Comparison of ENCODE assay signal across 8 cellular contexts in the genomic region with DNA sequence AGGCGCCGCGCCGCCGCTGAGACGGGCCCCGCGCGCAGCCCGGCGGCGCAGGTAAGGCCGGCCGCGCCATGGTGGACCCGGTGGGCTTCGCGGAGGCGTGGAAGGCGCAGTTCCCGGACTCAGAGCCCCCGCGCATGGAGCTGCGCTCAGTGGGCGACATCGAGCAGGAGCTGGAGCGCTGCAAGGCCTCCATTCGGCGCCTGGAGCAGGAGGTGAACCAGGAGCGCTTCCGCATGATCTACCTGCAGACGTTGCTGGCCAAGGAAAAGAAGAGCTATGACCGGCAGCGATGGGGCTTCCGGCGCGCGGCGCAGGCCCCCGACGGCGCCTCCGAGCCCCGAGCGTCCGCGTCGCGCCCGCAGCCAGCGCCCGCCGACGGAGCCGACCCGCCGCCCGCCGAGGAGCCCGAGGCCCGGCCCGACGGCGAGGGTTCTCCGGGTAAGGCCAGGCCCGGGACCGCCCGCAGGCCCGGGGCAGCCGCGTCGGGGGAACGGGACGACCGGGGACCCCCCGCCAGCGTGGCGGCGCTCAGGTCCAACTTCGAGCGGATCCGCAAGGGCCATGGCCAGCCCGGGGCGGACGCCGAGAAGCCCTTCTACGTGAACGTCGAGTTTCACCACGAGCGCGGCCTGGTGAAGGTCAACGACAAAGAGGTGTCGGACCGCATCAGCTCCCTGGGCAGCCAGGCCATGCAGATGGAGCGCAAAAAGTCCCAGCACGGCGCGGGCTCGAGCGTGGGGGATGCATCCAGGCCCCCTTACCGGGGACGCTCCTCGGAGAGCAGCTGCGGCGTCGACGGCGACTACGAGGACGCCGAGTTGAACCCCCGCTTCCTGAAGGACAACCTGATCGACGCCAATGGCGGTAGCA. TPM values are rescaled to one million over a fixed set of nuclear protein-coding genes. Genes with fewer than 3 reads are reported as not detected.
DNase-seq lines count a peak whose midpoint lies in the region; ATAC-seq lines count a peak whose summit lies in the region.

No MANE protein-coding gene starts in this region.

- H3K4me1 Mint-ChIP-seq in activated naive CD8-positive, alpha-beta T cell treated with anti-CD3 and anti-CD28 coated beads for 36 hours, result peaks cover 48% of the 10 kb centered on the region
- H3K4me1 Mint-ChIP-seq in immature natural killer cell, result peaks cover 59 to 60% of the 10 kb centered on the region in 2 donors
- peaks cover 74% of the 10 kb centered on the region for H3K4me1 Mint-ChIP-seq in stimulated activated memory B cell treated with anti-CD40 and anti-IgM and Interleukin-4, amounts not matched to agents 10 μg/mL and 1 μg/mL and 100 μg/mL, for 72 hours

- peaks cover 11 to 16% (median 14%) of the 10 kb centered on the region in 11 experiments for H3K9me3 ChIP-seq in BLaER1 treated with 17β-estradiol and CSF1 and Interleukin-3, amounts not matched to agents 10 nM and 100 nM (replicated peaks in 1 of 11)
- H3K9me3 ChIP-seq in HUES64 (ENCODE audit: insufficient read depth, low read depth, low read length), result peaks cover 9% of the 10 kb centered on the region

- no peaks in the 10 kb centered on the region for H3K27me3 Mint-ChIP-seq in activated naive CD8-positive, alpha-beta T cell treated with anti-CD3 and anti-CD28 coated beads for 36 hours
- H3K27me3 Mint-ChIP-seq in immature natural killer cell (ENCODE audit: low read depth in 3 of 3), result peaks cover 9 to 30% (median 13%) of the 10 kb centered on the region in 3 donors
- no peaks in the 10 kb centered on the region for H3K27me3 Mint-ChIP-seq in stimulated activated memory B cell treated with anti-CD40 and anti-IgM and Interleukin-4, amounts not matched to agents 10 μg/mL and 1 μg/mL and 100 μg/mL, for 72 hours

- H3K4me1 ChIP-seq in BLaER1 treated with 17β-estradiol and CSF1 and Interleukin-3, amounts not matched to agents 10 nM and 100 nM, result peaks cover 47 to 74% (median 65%) of the 10 kb centered on the region in 10 experiments
- H3K4me1 ChIP-seq in HUES64 (ENCODE audit: insufficient read depth, low read length), result peaks cover 32% of the 10 kb centered on the region

- H3K4me2 ChIP-seq in BLaER1 treated with 17β-estradiol and CSF1 and Interleukin-3, amounts not matched to agents 10 nM and 100 nM, result peak overlapping the region; percentile 91 to 99 (median 97)

- 2% methylated on average over 116 of the region's 116 CpGs for WGBS in HUES64

- H3K4me3 Mint-ChIP-seq in activated naive CD8-positive, alpha-beta T cell treated with anti-CD3 and anti-CD28 coated beads for 36 hours, result peak overlapping the region; percentile 88
- peak overlapping the region; percentile 95 to 97 (median 97) for H3K4me3 Mint-ChIP-seq in immature natural killer cell
- peak overlapping the region; percentile 80 for H3K4me3 Mint-ChIP-seq in stimulated activated memory B cell treated with anti-CD40 and anti-IgM and Interleukin-4, amounts not matched to agents 10 μg/mL and 1 μg/mL and 100 μg/mL, for 72 hours

- peaks cover 20% of the 10 kb centered on the region for H3K36me3 Mint-ChIP-seq in activated naive CD8-positive, alpha-beta T cell treated with anti-CD3 and anti-CD28 coated beads for 36 hours
- peaks cover 5 to 13% (median 6%) of the 10 kb centered on the region in 3 donors for H3K36me3 Mint-ChIP-seq in immature natural killer cell
- H3K36me3 Mint-ChIP-seq in stimulated activated memory B cell treated with anti-CD40 and anti-IgM and Interleukin-4, amounts not matched to agents 10 μg/mL and 1 μg/mL and 100 μg/mL, for 72 hours, result peaks cover 12% of the 10 kb centered on the region

- H4K20me1 ChIP-seq in BLaER1 treated with 17β-estradiol and CSF1 and Interleukin-3, amounts not matched to agents 10 nM and 100 nM, result peaks cover 15 to 69% (median 46%) of the 10 kb centered on the region in 11 experiments; a peak in 21 of 22 replicates

- H3K36me3 ChIP-seq in BLaER1 treated with 17β-estradiol and CSF1 and Interleukin-3, amounts not matched to agents 10 nM and 100 nM, result peaks cover 0 to 21% (median under 1%) of the 10 kb centered on the region in 11 experiments; a peak in 9 of 22 replicates
- H3K36me3 ChIP-seq in HUES64 (ENCODE audit: insufficient read depth, low read length), result no peaks in the 10 kb centered on the region

- H3K4me3 ChIP-seq in BLaER1 treated with 17β-estradiol and CSF1 and Interleukin-3, amounts not matched to agents 10 nM and 100 nM, result peak overlapping the region; percentile 66 to 92 (median 82)
- peak overlapping the region; percentile 83 for H3K4me3 ChIP-seq in HUES64 (ENCODE audit: low read length)

- peak overlapping the region; percentile 89 for H3K27ac Mint-ChIP-seq in activated naive CD8-positive, alpha-beta T cell treated with anti-CD3 and anti-CD28 coated beads for 36 hours
- H3K27ac Mint-ChIP-seq in immature natural killer cell, result peak overlapping the region; percentile 91 to 96 (median 95)
- peak overlapping the region; percentile 21 for H3K27ac Mint-ChIP-seq in stimulated activated memory B cell treated with anti-CD40 and anti-IgM and Interleukin-4, amounts not matched to agents 10 μg/mL and 1 μg/mL and 100 μg/mL, for 72 hours

- DNase-seq in activated naive CD8-positive, alpha-beta T cell treated with anti-CD3 and anti-CD28 coated beads for 36 hours, result peak; percentile 35
- DNase-seq in immature natural killer cell (peak; percentile 34 to 43 (median 38)), DMS153 (lab: John Stamatoyannopoulos, UW) (no peak)

- H3K27ac ChIP-seq in BLaER1 treated with 17β-estradiol and CSF1 and Interleukin-3, amounts not matched to agents 10 nM and 100 nM, result peak overlapping the region; percentile 22 to 82 (median 76); a peak in 21 of 22 replicates
- H3K27ac ChIP-seq in HUES64 (ENCODE audit: low read depth, low read length), result peak overlapping the region; percentile 61; the same call in 1 of the 2 replicates

- ATAC-seq in stimulated activated memory B cell treated with anti-CD40 and anti-IgM and Interleukin-4, amounts not matched to agents 10 μg/mL and 1 μg/mL and 100 μg/mL, for 72 hours, result no peak
- ATAC-seq in GM21825 (IDR thresholded peaks at IDR 0.05; ENCODE audit: unreplicated experiment) (no peak), HG02610 (IDR thresholded peaks at IDR 0.05; ENCODE audit: unreplicated experiment) (no peak)

- peaks cover 9% of the 10 kb centered on the region for H3K9me3 Mint-ChIP-seq in activated naive CD8-positive, alpha-beta T cell treated with anti-CD3 and anti-CD28 coated beads for 36 hours
- peaks cover 0 to 11% (median 8%) of the 10 kb centered on the region in 6 donors for H3K9me3 Mint-ChIP-seq in immature natural killer cell
- peaks cover 7% of the 10 kb centered on the region for H3K9me3 Mint-ChIP-seq in stimulated activated memory B cell treated with anti-CD40 and anti-IgM and Interleukin-4, amounts not matched to agents 10 μg/mL and 1 μg/mL and 100 μg/mL, for 72 hours

- peaks cover 0 to 21% (median 0%) of the 10 kb centered on the region in 11 experiments; a peak in 8 of 22 replicates for H3K27me3 ChIP-seq in BLaER1 treated with 17β-estradiol and CSF1 and Interleukin-3, amounts not matched to agents 10 nM and 100 nM
- peaks cover 11% of the 10 kb centered on the region for H3K27me3 ChIP-seq in HUES64 (ENCODE audit: insufficient read depth, low read length)

- peak overlapping the region; percentile 76 to 88 (median 80) for H3K9ac ChIP-seq in BLaER1 treated with 17β-estradiol and CSF1 and Interleukin-3, amounts not matched to agents 10 nM and 100 nM
- peak overlapping the region; percentile 83 for H3K9ac ChIP-seq in HUES64 (ENCODE audit: low read depth, low read length)

RNA-seq across cellular contexts. Expression of gene BCR, which starts 0.8 kb away (rescaled TPM):
- polyA plus RNA-seq in HUES64 (2013, experiment 1 of 2), result 44.2 TPM
- polyA plus RNA-seq in HUES64 (2013, experiment 2 of 2), result 49.3 TPM
- total RNA-seq in activated naive CD8-positive, alpha-beta T cell treated with anti-CD3 and anti-CD28 coated beads for 36 hours, result 10 to 100 TPM; 28.3 to 32.0 TPM
- polyA plus RNA-seq in immature natural killer cell, result 10 to 100 TPM in 1 of 3 donors, 1 to 10 TPM in 2; 4.1 to 12.5 (median 5.6) TPM

RNA-seq across cellular contexts. Expression of gene RAB36, which starts 35.9 kb away (rescaled TPM):
- 1.5 TPM for polyA plus RNA-seq in HUES64 (2013, experiment 1 of 2)
- 2.3 TPM for polyA plus RNA-seq in HUES64 (2013, experiment 2 of 2)
- total RNA-seq in activated naive CD8-positive, alpha-beta T cell treated with anti-CD3 and anti-CD28 coated beads for 36 hours, result 1 to 10 TPM in 1 of 2 experiments, under 1 TPM in 1; 0.90 to 1.0 TPM
- 1 to 10 TPM in 2 of 3 donors, not detected in 1; 1.8 to 3.7 TPM for polyA plus RNA-seq in immature natural killer cell

RNA-seq across cellular contexts. Expression of gene RSPH14, which starts 39.3 kb away (rescaled TPM):
- 0.50 TPM for polyA plus RNA-seq in HUES64 (2013, experiment 1 of 2)
- 0.25 TPM for polyA plus RNA-seq in HUES64 (2013, experiment 2 of 2)
- total RNA-seq in activated naive CD8-positive, alpha-beta T cell treated with anti-CD3 and anti-CD28 coated beads for 36 hours, result under 1 TPM in 1 of 2 experiments, not detected in 1; 0.48 TPM
- under 1 TPM in 2 of 3 donors, not detected in 1; 0.26 to 0.66 TPM for polyA plus RNA-seq in immature natural killer cell

Comparison
In these comparisons a context has a peak if more than half of its experiments do, and no peak if none do; other contexts are left out.
1. H3K27ac Mint-ChIP-seq: peak in every context shown above with its lines; median percentile 95 in immature natural killer cell; 89 in activated naive CD8-positive, alpha-beta T cell treated with anti-CD3 and anti-CD28 coated beads for 36 hours; 21 in stimulated activated memory B cell treated with anti-CD40 and anti-IgM and Interleukin-4, amounts not matched to agents 10 μg/mL and 1 μg/mL and 100 μg/mL, for 72 hours.